Comparison of ENCODE assay signal across 1 cellular context in genomic region chr2:62456721-62457539, GRCh38.
A peak's percentile ranks its signal among the peaks of the same experiment; 100 is the strongest.
TF ChIP-seq lines count a peak whose summit lies in the region.

No MANE protein-coding gene starts in this region.

TF ChIP-seq in HepG2, 621 proteins besides CTCF, POLR2A, EP300 and RAD21 (continued from another document and continues in another):
- TF ChIP-seq ZHX1 (CRISPR knock-in tag; IDR thresholded peaks at IDR 0.05; ENCODE audit: low read depth), result peak; percentile 29; the same call in 1 of the 2 replicates
- TF ChIP-seq ZBTB26 (CRISPR knock-in tag; IDR thresholded peaks at IDR 0.05; ENCODE audit: borderline replicate concordance), result peak; percentile 71
- TF ChIP-seq TAF1 (CRISPR knock-in tag; IDR thresholded peaks at IDR 0.05), result peak; percentile 72
- peak; percentile 40; the same call in 1 of the 2 replicates for TF ChIP-seq NR2C2 (CRISPR knock-in tag; IDR thresholded peaks at IDR 0.05; ENCODE audit: borderline replicate concordance)
- TF ChIP-seq TFAP4 (IDR thresholded peaks at IDR 0.05; ENCODE audit: borderline replicate concordance, low read depth), result no peak
- 0 out of 2 replicates have a peak, but pooled peaks have one; percentile 87 for TF ChIP-seq TBP (CRISPR knock-in tag; IDR thresholded peaks at IDR 0.05)
- TF ChIP-seq TBL1XR1 (IDR thresholded peaks at IDR 0.05; ENCODE audit: borderline replicate concordance, low read length, partially characterized antibody), result peak; percentile 35
- peak; percentile 37; the same call in 1 of the 2 replicates for TF ChIP-seq ZSCAN25 (CRISPR knock-in tag; IDR thresholded peaks at IDR 0.05)
- no peak for TF ChIP-seq KDM6A (CRISPR knock-in tag; IDR thresholded peaks at IDR 0.05; ENCODE audit: low read depth)
- TF ChIP-seq ZNF547 (CRISPR knock-in tag; IDR thresholded peaks at IDR 0.05), result peak; percentile 62; the same call in 1 of the 2 replicates
- TF ChIP-seq ZNF451 (CRISPR knock-in tag; IDR thresholded peaks at IDR 0.05), result peak; percentile 74
- TF ChIP-seq ZNF678 (CRISPR knock-in tag; IDR thresholded peaks at IDR 0.05), result no peak
- TF ChIP-seq ZNF282 (IDR thresholded peaks at IDR 0.05; ENCODE audit: partially characterized antibody), result no peak
- peak; percentile 71; the same call in 1 of the 2 replicates for TF ChIP-seq ELK4 (CRISPR knock-in tag; IDR thresholded peaks at IDR 0.05; ENCODE audit: borderline replicate concordance)
- no peak for TF ChIP-seq ZNF484 (CRISPR knock-in tag; IDR thresholded peaks at IDR 0.05; ENCODE audit: borderline replicate concordance, low read depth)
- TF ChIP-seq SAFB2 (CRISPR knock-in tag; IDR thresholded peaks at IDR 0.05; ENCODE audit: borderline replicate concordance, low read depth), result peak; percentile 84
- no peak for TF ChIP-seq RNF219 (CRISPR knock-in tag; IDR thresholded peaks at IDR 0.05)
- TF ChIP-seq ZNF615 (CRISPR knock-in tag; IDR thresholded peaks at IDR 0.05; ENCODE audit: borderline replicate concordance), result peak; percentile 90
- peak; percentile 47; the same call in 1 of the 2 replicates for TF ChIP-seq ZMYM3 (CRISPR knock-in tag; IDR thresholded peaks at IDR 0.05)
- peak; percentile 47; the same call in 1 of the 2 replicates for TF ChIP-seq SAP130 (CRISPR knock-in tag; IDR thresholded peaks at IDR 0.05; ENCODE audit: low read depth)
- TF ChIP-seq ZNF407 (CRISPR knock-in tag; IDR thresholded peaks at IDR 0.05; ENCODE audit: not compliant biosample characterization), result peak; percentile 92
- no peak for TF ChIP-seq TBX3 (IDR thresholded peaks at IDR 0.05; ENCODE audit: borderline replicate concordance)
- TF ChIP-seq LRRFIP1 (CRISPR knock-in tag; conservative IDR thresholded peaks at IDR 0.05), result no peak
- peak; percentile 56; the same call in 1 of the 2 replicates for TF ChIP-seq ZNF281 (CRISPR knock-in tag; IDR thresholded peaks at IDR 0.05; ENCODE audit: borderline replicate concordance)
- TF ChIP-seq IKZF1 (IDR thresholded peaks at IDR 0.05), result no peak
- peak; percentile 96 for TF ChIP-seq HOXA5 (CRISPR knock-in tag; IDR thresholded peaks at IDR 0.05)
- 0 out of 2 replicates have a peak, but pooled peaks have one; percentile 86 for TF ChIP-seq ZBTB39 (CRISPR knock-in tag; IDR thresholded peaks at IDR 0.05)
- no peak for TF ChIP-seq NCOR1 (IDR thresholded peaks at IDR 0.05; ENCODE audit: borderline replicate concordance, low read length)
- no peak for TF ChIP-seq RFXANK (CRISPR knock-in tag; IDR thresholded peaks at IDR 0.05)
